ENCODE assay signal across 9 cellular contexts in the genomic region with DNA sequence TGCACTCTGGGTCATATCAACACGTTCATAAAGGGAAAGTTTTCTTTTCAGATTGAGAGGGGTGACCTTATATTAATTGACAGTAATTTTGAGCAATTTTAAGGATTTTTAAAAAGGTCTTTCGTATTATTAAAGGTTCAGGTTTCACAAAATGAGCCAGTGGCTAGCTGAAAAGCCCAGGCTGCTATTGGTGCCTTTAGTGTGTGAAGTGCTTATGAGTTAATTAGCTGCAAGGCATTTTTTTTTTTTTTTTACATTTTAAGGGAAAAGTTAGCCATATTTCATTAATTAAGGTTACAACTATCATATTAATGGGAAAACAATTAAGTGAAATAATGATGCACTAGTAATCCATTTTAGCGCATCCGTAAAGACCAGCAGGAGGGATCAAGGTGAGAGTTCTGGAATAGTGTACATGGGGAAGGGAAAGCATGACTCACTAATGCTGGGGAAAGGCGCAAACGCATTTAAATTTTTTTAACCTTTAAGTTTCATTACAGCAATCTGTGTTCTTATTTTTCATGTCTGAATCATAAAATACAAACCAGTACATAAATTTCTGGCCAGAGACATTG.
A peak's percentile ranks its signal among the peaks of the same experiment; 100 is the strongest.
DNase-seq lines count a peak whose midpoint lies in the region; ATAC-seq and TF ChIP-seq lines count a peak whose summit lies in the region.
"Had no signal": no experiment of that assay in that cellular context is flagged by ENCODE, and none has a peak within 500 bp of the region (broad histone marks: within the 10 kb centered on the region; RNA-seq: fewer than 3 reads in every experiment).

No MANE protein-coding gene starts in this region.

- TF ChIP-seq POLR2A in stomach (IDR thresholded peaks at IDR 0.05) = no peak

- H3K36me3 ChIP-seq in thoracic aorta = no peaks in the 10 kb centered on the region
- no peaks in the 10 kb centered on the region for H3K36me3 ChIP-seq in stomach

- H3K27me3 Mint-ChIP-seq in activated naive CD4-positive, alpha-beta T cell treated with anti-CD3 and anti-CD28 coated beads for 36 hours (ENCODE audit: low read depth) = no peaks in the 10 kb centered on the region
- no peaks in the 10 kb centered on the region for H3K27me3 Mint-ChIP-seq in brain

- H3K4me1 Mint-ChIP-seq in activated naive CD4-positive, alpha-beta T cell treated with anti-CD3 and anti-CD28 coated beads for 36 hours (ENCODE audit: low read depth) = peaks cover 21% of the 10 kb centered on the region
- H3K4me1 Mint-ChIP-seq in brain = peaks cover 40% of the 10 kb centered on the region

- H3K4me3 ChIP-seq in thoracic aorta (peak overlapping the region; percentile 15), stomach (no peak overlapping the region)
- H3K4me3 ChIP-seq: skin epidermis had no signal

- H3K4me3 Mint-ChIP-seq in activated naive CD4-positive, alpha-beta T cell treated with anti-CD3 and anti-CD28 coated beads for 36 hours = no peak overlapping the region
- peak overlapping the region in 3 of 5 experiments; percentile 38 to 68 (median 41) for H3K4me3 Mint-ChIP-seq in brain

- H3K27ac ChIP-seq in thoracic aorta = no peak overlapping the region
- peak overlapping the region in 1 of 5 donors; percentile 36 for H3K27ac ChIP-seq in stomach
- H3K27ac ChIP-seq: skin epidermis had no signal

- TF ChIP-seq CTCF in brain (conservative IDR thresholded peaks at IDR 0.05) (no peak), thoracic aorta (IDR thresholded peaks at IDR 0.05) (no peak), stomach (IDR thresholded peaks at IDR 0.05) (no peak)

- H3K27ac Mint-ChIP-seq in activated naive CD4-positive, alpha-beta T cell treated with anti-CD3 and anti-CD28 coated beads for 36 hours = peak overlapping the region; percentile 36
- peak overlapping the region in 3 of 5 experiments; percentile 8 to 87 (median 64) for H3K27ac Mint-ChIP-seq in brain

- H3K4me1 ChIP-seq in thoracic aorta (ENCODE audit: control insufficient read depth in 1 of 2, low read depth in 2 of 2) (peaks cover 10 to 11% of the 10 kb centered on the region in 2 donors), stomach (peaks cover 0 to 14% (median 8%) of the 10 kb centered on the region in 4 donors)

- intact Hi-C loops in activated naive CD4-positive, alpha-beta T cell treated with anti-CD3 and anti-CD28 coated beads for 36 hours (cut with micrococcal nuclease) = loop anchor here (1.0 kb wide), 1 partner anchor 9 kb away; no protein-coding TSS in a partner anchor
- intact Hi-C loops in stomach (cut with DNase I; ENCODE audit: low total_unique reads) = no loop called here

- CTCF ChIA-PET in activated naive CD4-positive, alpha-beta T cell treated with anti-CD3 and anti-CD28 coated beads for 36 hours (lab: Charles Lee) = no interaction called here

- ATAC-seq in HG03095 (IDR thresholded peaks at IDR 0.05; ENCODE audit: unreplicated experiment) = peak; percentile 31
- no peak for ATAC-seq in thoracic aorta (ENCODE audit: insufficient number of reproducible peaks, low FRiP score, low read depth)

- TF ChIP-seq EP300 in stomach (IDR thresholded peaks at IDR 0.05) = no peak

- no peak for DNase-seq in activated naive CD4-positive, alpha-beta T cell treated with anti-CD3 and anti-CD28 coated beads for 36 hours
- no peak for DNase-seq in activated naive CD4-positive, alpha-beta T cell treated with Interleukin-2 at 50 U/mL for 16 hours
- DNase-seq in thoracic aorta (ENCODE audit: low spot score) (no peak), stomach (no peak), COLO668 (lab: John Stamatoyannopoulos, UW; ENCODE audit: unreplicated experiment) (no peak)
- no peak for DNase-seq in activated CD4-positive, alpha-beta T cell treated with anti-CD3 and anti-CD28 coated beads, Interleukin-2, amount 50 U/mL, for 1 hour

- 71 to 81% (median 78%) methylated on average over 6 of the region's 6 CpGs for whole genome bisulfite sequencing in stomach, 5 donors

- no peaks in the 10 kb centered on the region for H3K27me3 ChIP-seq in thoracic aorta (replicated peaks; ENCODE audit: insufficient read depth)
- no peaks in the 10 kb centered on the region for H3K27me3 ChIP-seq in stomach

- H3K9me3 Mint-ChIP-seq in activated naive CD4-positive, alpha-beta T cell treated with anti-CD3 and anti-CD28 coated beads for 36 hours = no peaks in the 10 kb centered on the region
- H3K9me3 Mint-ChIP-seq in brain = no peaks in the 10 kb centered on the region

- H3K36me3 Mint-ChIP-seq in activated naive CD4-positive, alpha-beta T cell treated with anti-CD3 and anti-CD28 coated beads for 36 hours (ENCODE audit: low read depth) = peaks cover 1% of the 10 kb centered on the region
- H3K36me3 Mint-ChIP-seq in brain = no peaks in the 10 kb centered on the region

- H3K9me3 ChIP-seq in thoracic aorta = no peaks in the 10 kb centered on the region
- H3K9me3 ChIP-seq in stomach = no peaks in the 10 kb centered on the region
